Comparison of ENCODE assay signal across 20 cellular contexts in the genomic region with DNA sequence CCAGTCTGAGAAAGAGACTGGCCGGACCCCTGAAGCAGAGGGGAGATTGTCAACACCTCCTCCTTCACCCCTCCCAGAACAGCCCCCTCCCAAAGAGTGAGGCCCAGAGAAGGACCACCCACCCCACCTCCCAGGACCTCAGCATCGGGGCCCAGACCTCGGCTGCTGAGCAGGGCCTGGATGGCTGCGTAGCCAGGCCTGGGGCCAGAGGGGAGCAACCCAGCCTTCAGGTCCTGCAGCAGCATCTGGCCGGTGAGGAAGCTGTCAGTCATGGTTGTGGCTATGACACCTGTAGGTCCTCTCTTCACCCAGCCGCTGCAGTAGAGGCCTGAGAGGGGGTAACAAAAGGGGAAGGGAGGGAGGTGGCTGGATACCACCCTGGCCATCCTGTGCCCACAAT. TPM values are rescaled to one million over a fixed set of nuclear protein-coding genes. Genes with fewer than 3 reads are reported as not detected.
"Had no signal": no experiment of that assay in that cellular context is flagged by ENCODE, and none has a peak within 500 bp of the region (broad histone marks: within the 10 kb centered on the region; RNA-seq: fewer than 3 reads in every experiment).

No MANE protein-coding gene starts in this region.

- H3K4me1 ChIP-seq: parathyroid adenoma had no signal

- H3K4me3 ChIP-seq: gastroesophageal sphincter, hepatocyte, left lung, mucosa of descending colon, smooth muscle cell, suprapubic skin, transverse colon had no signal

- H3K9ac ChIP-seq: parathyroid adenoma had no signal

- H3K36me3 ChIP-seq: gastroesophageal sphincter, left lung, transverse colon had no signal

- H3K27ac ChIP-seq: epithelial cell of prostate, gastroesophageal sphincter, heart left ventricle, hepatocyte, left lung, parathyroid adenoma, suprapubic skin, transverse colon had no signal

- H3K9me3 ChIP-seq: gastroesophageal sphincter, heart left ventricle, left lung, mucosa of descending colon, suprapubic skin, transverse colon had no signal

- FAIRE-seq: colon, islet of Langerhans had no signal

- H2AFZ ChIP-seq: hepatocyte, parathyroid adenoma had no signal

- H3K4me2 ChIP-seq: hepatocyte, smooth muscle cell had no signal

- H3K79me2 ChIP-seq: hepatocyte, parathyroid adenoma had no signal

RNA-seq across cellular contexts. Expression of a gene that starts 3.2 kb away (rescaled TPM):
- total RNA-seq: esophagus mucosa; hepatocyte; kidney epithelial cell; natural killer cell treated with Interleukin-12 subunit alpha and Interleukin-12 subunit beta and Interleukin-15 and Interleukin-18, amount 100 ng/mL, for 72 hours had no signal

RNA-seq across cellular contexts. Expression of a gene that starts 30.5 kb away (rescaled TPM):
- total RNA-seq: heart left ventricle; kidney epithelial cell; left cardiac atrium; left lung; lung microvascular endothelial cell; natural killer cell treated with Interleukin-12 subunit alpha and Interleukin-12 subunit beta and Interleukin-15 and Interleukin-18, amount 100 ng/mL, for 72 hours; neural crest cell; osteoblast; sciatic nerve; smooth muscle cell had no signal
- polyA plus RNA-seq: heart left ventricle, smooth muscle cell had no signal
